ENCODE assay signal across 1 cellular context in genomic region chr9:69874301-69875060, GRCh38.
TF ChIP-seq lines count a peak whose summit lies in the region.

No MANE protein-coding gene starts in this region.

TF ChIP-seq in GM23338, 12 proteins besides CTCF, POLR2A, EP300 and RAD21 (continued from another document):
- TF ChIP-seq REST (IDR thresholded peaks at IDR 0.05; ENCODE audit: unreplicated experiment) (no peak), JUNB (IDR thresholded peaks at IDR 0.05; ENCODE audit: unreplicated experiment) (no peak), ZNF114 (CRISPR knock-in tag; IDR thresholded peaks at IDR 0.05) (no peak), NANOG (IDR thresholded peaks at IDR 0.05; ENCODE audit: borderline replicate concordance) (no peak), STAT1 (IDR thresholded peaks at IDR 0.05; ENCODE audit: unreplicated experiment) (no peak)
